In genomic region chr1:202159534-202160371, GRCh38 we compare ENCODE assay signal across 9 cellular contexts. TPM values are rescaled to one million over a fixed set of nuclear protein-coding genes. Genes with fewer than 3 reads are reported as not detected.
A peak's percentile ranks its signal among the peaks of the same experiment; 100 is the strongest.
DNase-seq lines count a peak whose midpoint lies in the region; ATAC-seq, FAIRE-seq and TF ChIP-seq lines count a peak whose summit lies in the region.
"Had no signal": no experiment of that assay in that cellular context is flagged by ENCODE, and none has a peak within 500 bp of the region (broad histone marks: within the 10 kb centered on the region; RNA-seq: fewer than 3 reads in every experiment).

No MANE protein-coding gene starts in this region.

- no peaks in the 10 kb centered on the region for H3K27me3 Mint-ChIP-seq in activated naive CD4-positive, alpha-beta T cell treated with anti-CD3 and anti-CD28 coated beads, Interleukin-2, amount 10 ng/mL, durations not matched to agents 7 days and 5 days

- no peaks in the 10 kb centered on the region for H3K79me2 ChIP-seq in OCI-LY1 (ENCODE audit: insufficient read depth, low read length)
- H3K79me2 ChIP-seq in SK-N-SH (ENCODE audit: insufficient read depth), result no peaks in the 10 kb centered on the region

- TF ChIP-seq RAD21 in SK-N-SH (IDR thresholded peaks at IDR 0.05; ENCODE audit: low read length), result no peak

- peak overlapping the region; percentile 99 for H3K27ac Mint-ChIP-seq in activated naive CD4-positive, alpha-beta T cell treated with anti-CD3 and anti-CD28 coated beads, Interleukin-2, amount 10 ng/mL, durations not matched to agents 7 days and 5 days

- POLR2A ChIA-PET in SK-N-SH (lab: Yijun Ruan, JAX), result interaction anchor here (0.6 kb wide), 1 partner anchor 167 kb away, joined by 3 read pairs; no protein-coding TSS in a partner anchor

- no peak for TF ChIP-seq CTCF in GM13976 (IDR thresholded peaks at IDR 0.05; ENCODE audit: borderline replicate concordance, control extremely low read depth, extremely low read depth, insufficient read depth, missing control alignments)
- no peak; the same call in 1 of the 2 replicates for TF ChIP-seq CTCF in OCI-LY1 (IDR thresholded peaks at IDR 0.05; ENCODE audit: low read length)
- no peak for TF ChIP-seq CTCF in SK-N-SH (IDR thresholded peaks at IDR 0.05)
- TF ChIP-seq CTCF in gastroesophageal sphincter (IDR thresholded peaks at IDR 0.05), result no peak

- H3K9me3 ChIP-seq in OCI-LY1 (ENCODE audit: low read length), result no peaks in the 10 kb centered on the region
- no peaks in the 10 kb centered on the region for H3K9me3 ChIP-seq in SK-N-SH
- no peaks in the 10 kb centered on the region for H3K9me3 ChIP-seq in gastroesophageal sphincter

- H3K4me3 Mint-ChIP-seq in activated naive CD4-positive, alpha-beta T cell treated with anti-CD3 and anti-CD28 coated beads, Interleukin-2, amount 10 ng/mL, durations not matched to agents 7 days and 5 days, result peak overlapping the region; percentile 93

- H3F3A ChIP-seq in OCI-LY1 (ENCODE audit: insufficient read depth, low read length), result no peaks in the 10 kb centered on the region
- H3F3A ChIP-seq in SK-N-SH (replicated peaks; ENCODE audit: insufficient read depth), result peaks cover 7% of the 10 kb centered on the region

- in situ Hi-C loops in GM13976 (cut with MboI; ENCODE audit: low sequenced_read_pairs, unreplicated experiment), result no loop called here

- H2AFZ ChIP-seq in OCI-LY1 (ENCODE audit: low read length), result no peak overlapping the region
- H2AFZ ChIP-seq in SK-N-SH (ENCODE audit: low read depth), result no peak overlapping the region

- H3K4me3 ChIP-seq in OCI-LY1 (ENCODE audit: low read depth, low read length, poor library complexity, severe bottlenecking), result peak overlapping the region; percentile 71
- no peak overlapping the region for H3K4me3 ChIP-seq in SK-N-SH (ENCODE audit: low read depth in 2 of 2, low read length in 1 of 2)
- peak overlapping the region in 1 of 2 donors; percentile 27 for H3K4me3 ChIP-seq in gastroesophageal sphincter

- DNase-seq in GM13976 (ENCODE audit: low spot score) (peak; percentile 79), SK-N-SH (no peak), urothelium cell line (ENCODE audit: low spot score) (no peak)
- DNase-seq in activated naive CD4-positive, alpha-beta T cell treated with anti-CD3 and anti-CD28 coated beads, Interleukin-2, amount 10 ng/mL, durations not matched to agents 7 days and 5 days, result peak; percentile 80
- peak; percentile 76 for DNase-seq in stimulated activated CD4-positive, alpha-beta T cell treated with anti-CD3 and anti-CD28 coated beads, Interleukin-1b, Interleukin-23, amount 100 ng/mL, for 48 hours

- H3K36me3 ChIP-seq in OCI-LY1 (ENCODE audit: insufficient read depth, low read length) (peaks cover 37% of the 10 kb centered on the region; the same call in 1 of the 2 replicates), SK-N-SH (replicated peaks in 1 of 2; ENCODE audit: control insufficient read depth in 1 of 2, insufficient read depth in 2 of 2, low read length in 1 of 2) (no peaks in the 10 kb centered on the region), gastroesophageal sphincter (no peaks in the 10 kb centered on the region)

- WGBS in SK-N-SH (ENCODE audit: low lambda C conversion rate), result 89% methylated on average over 10 of the region's 16 CpGs
- WGBS in gastroesophageal sphincter (ENCODE audit: low coverage in 1 of 2), 2 donors, result 84 to 86% methylated on average over 5 to 9 of the region's 16 CpGs

- TF ChIP-seq POLR2A in gastroesophageal sphincter (IDR thresholded peaks at IDR 0.05), result no peak

- H3K9me3 Mint-ChIP-seq in activated naive CD4-positive, alpha-beta T cell treated with anti-CD3 and anti-CD28 coated beads, Interleukin-2, amount 10 ng/mL, durations not matched to agents 7 days and 5 days, result no peaks in the 10 kb centered on the region

- CTCF ChIA-PET in activated naive CD4-positive, alpha-beta T cell treated with anti-CD3 and anti-CD28 coated beads, Interleukin-2, amount 10 ng/mL, durations not matched to agents 7 days and 5 days (lab: Charles Lee), result interaction anchor here (1.0 to 5.5 kb wide), 9 partner anchors 11 to 114 kb away, joined by 4 to 34 read pairs (median 6); partner anchors contain the start of gene LGR6
- CTCF ChIA-PET in SK-N-SH (lab: Yijun Ruan, JAX), result interaction anchor here (0.7 to 1.6 kb wide), 3 partner anchors 24 to 160 kb away, joined by 3 to 7 read pairs (median 3); no protein-coding TSS in a partner anchor

- H4K20me1 ChIP-seq in OCI-LY1 (ENCODE audit: insufficient read depth, low read length) (no peaks in the 10 kb centered on the region), SK-N-SH (ENCODE audit: insufficient read depth) (no peaks in the 10 kb centered on the region)

- FAIRE-seq in urothelium cell line (lab: Jason Lieb, UNC), result no peak

- no peaks in the 10 kb centered on the region for H3K9me2 ChIP-seq in OCI-LY1 (ENCODE audit: low read depth, low read length)
- H3K9me2 ChIP-seq in SK-N-SH, result no peaks in the 10 kb centered on the region

- peaks cover 46% of the 10 kb centered on the region for H3K36me3 Mint-ChIP-seq in activated naive CD4-positive, alpha-beta T cell treated with anti-CD3 and anti-CD28 coated beads, Interleukin-2, amount 10 ng/mL, durations not matched to agents 7 days and 5 days

- H3K9ac ChIP-seq in OCI-LY1 (ENCODE audit: low read length) (peak overlapping the region; percentile 93), SK-N-SH (no peak overlapping the region)

- ATAC-seq in HG02870 (IDR thresholded peaks at IDR 0.05; ENCODE audit: unreplicated experiment), result no peak
- ATAC-seq in gastroesophageal sphincter, result no peak

- H3K4me1 Mint-ChIP-seq in activated naive CD4-positive, alpha-beta T cell treated with anti-CD3 and anti-CD28 coated beads, Interleukin-2, amount 10 ng/mL, durations not matched to agents 7 days and 5 days, result peaks cover 84% of the 10 kb centered on the region

- TF ChIP-seq EP300 in SK-N-SH (IDR thresholded peaks at IDR 0.05; ENCODE audit: borderline replicate concordance in 1 of 2, low read depth in 1 of 2, low read length in 1 of 2), result no peak
- TF ChIP-seq EP300 in gastroesophageal sphincter (IDR thresholded peaks at IDR 0.05), result no peak

- peaks cover 70% of the 10 kb centered on the region for H3K4me1 ChIP-seq in OCI-LY1 (ENCODE audit: insufficient read depth, low read length, severe bottlenecking)
- H3K4me1 ChIP-seq in SK-N-SH (ENCODE audit: control insufficient read depth in 1 of 2, insufficient read depth in 2 of 2, low read depth in 1 of 2, low read length in 1 of 2), result peaks cover 7 to 45% of the 10 kb centered on the region in 2 experiments; a peak in 1 of 4 replicates
- H3K4me1 ChIP-seq in gastroesophageal sphincter, result no peaks in the 10 kb centered on the region

- H3K27me3 ChIP-seq in OCI-LY1 (ENCODE audit: insufficient read depth, low read length) (no peaks in the 10 kb centered on the region), SK-N-SH (ENCODE audit: insufficient read depth) (no peaks in the 10 kb centered on the region), gastroesophageal sphincter (no peaks in the 10 kb centered on the region)

- peak overlapping the region; percentile 93 for H3K4me2 ChIP-seq in OCI-LY1 (ENCODE audit: low read length)
- H3K4me2 ChIP-seq in SK-N-SH, result no peak overlapping the region

- H3K27ac ChIP-seq in OCI-LY1 (ENCODE audit: low read depth, low read length, poor library complexity, severe bottlenecking) (peak overlapping the region; percentile 95), SK-N-SH (ENCODE audit: low read depth in 2 of 2, low read length in 1 of 2) (no peak overlapping the region), gastroesophageal sphincter (peak overlapping the region in 1 of 4 donors; percentile 54)

TF ChIP-seq in SK-N-SH, 30 proteins besides CTCF, POLR2A, EP300 and RAD21:
- no peak for TF ChIP-seq YY1 (IDR thresholded peaks at IDR 0.05; ENCODE audit: low read depth)
- TF ChIP-seq NFIC (IDR thresholded peaks at IDR 0.05; ENCODE audit: borderline replicate concordance), result no peak
- no peak for TF ChIP-seq SIN3A (IDR thresholded peaks at IDR 0.05; ENCODE audit: borderline replicate concordance, low read depth, low read length)
- TF ChIP-seq ELF1 (IDR thresholded peaks at IDR 0.05), result no peak
- no peak for TF ChIP-seq CHD2 (IDR thresholded peaks at IDR 0.05; ENCODE audit: low read length, partially characterized antibody)
- no peak for TF ChIP-seq USF2 (IDR thresholded peaks at IDR 0.05; ENCODE audit: borderline replicate concordance, low read depth, low read length)
- TF ChIP-seq GATA2 (CRISPR knock-in tag; IDR thresholded peaks at IDR 0.05), result no peak
- no peak for TF ChIP-seq TCF12 (IDR thresholded peaks at IDR 0.05)

RNA-seq across cellular contexts. Expression of gene PTPN7, which starts 0.6 kb away (rescaled TPM):
- polyA plus RNA-seq in SK-N-SH (2012; rRNA removed), result not detected in 2 replicates
- 0.01 TPM in 1 of 2 replicates, not detected in the other for polyA plus RNA-seq in SK-N-SH (2012; cell fraction: cytosol; rRNA removed)
- not detected in 2 replicates for polyA plus RNA-seq in SK-N-SH (2012; cell fraction: nucleus; rRNA removed)
- 1 to 10 TPM in 3 of 4 donors, under 1 TPM in 1; 0.78 to 2.0 (median 1.7) TPM for total RNA-seq in gastroesophageal sphincter

RNA-seq across cellular contexts. Expression of gene ARL8A, which starts 15.2 kb away (rescaled TPM):
- polyA plus RNA-seq in SK-N-SH (2012; rRNA removed), result 62.0 and 66.9 TPM in 2 replicates
- polyA plus RNA-seq in SK-N-SH (2012; cell fraction: cytosol; rRNA removed), result 47.7 and 57.8 TPM in 2 replicates
- 77.1 and 78.7 TPM in 2 replicates for polyA plus RNA-seq in SK-N-SH (2012; cell fraction: nucleus; rRNA removed)
- total RNA-seq in gastroesophageal sphincter, result 10 to 100 TPM; 34.9 to 57.5 (median 43.6) TPM

RNA-seq across cellular contexts. Expression of gene LGR6, which starts 33.8 kb away (rescaled TPM):
- 0.03 TPM in 1 of 2 replicates, not detected in the other for polyA plus RNA-seq in SK-N-SH (2012; rRNA removed)
- 0.03 TPM in 1 of 2 replicates, not detected in the other for polyA plus RNA-seq in SK-N-SH (2012; cell fraction: cytosol; rRNA removed)
- polyA plus RNA-seq in SK-N-SH (2012; cell fraction: nucleus; rRNA removed), result 0.06 TPM in 1 of 2 replicates, not detected in the other
- 1 to 10 TPM in 1 of 4 donors, under 1 TPM in 3; 0.12 to 2.8 (median 0.48) TPM for total RNA-seq in gastroesophageal sphincter
- total RNA-seq: pulmonary artery endothelial cell had no signal

RNA-seq across cellular contexts. Expression of gene GPR37L1, which starts 37.0 kb away (rescaled TPM):
- not detected in 2 replicates for polyA plus RNA-seq in SK-N-SH (2012; rRNA removed)
- polyA plus RNA-seq in SK-N-SH (2012; cell fraction: cytosol; rRNA removed), result not detected in 2 replicates
- 0.02 TPM in 1 of 2 replicates, not detected in the other for polyA plus RNA-seq in SK-N-SH (2012; cell fraction: nucleus; rRNA removed)
- under 1 TPM; 0.16 to 0.39 (median 0.27) TPM for total RNA-seq in gastroesophageal sphincter
- total RNA-seq: pulmonary artery endothelial cell had no signal

Comparison
In these comparisons a context has a peak if more than half of its experiments do, and no peak if none do; other contexts are left out.
1. DNase-seq: peak in GM13976 (single experiment), activated naive CD4-positive, alpha-beta T cell treated with anti-CD3 and anti-CD28 coated beads, Interleukin-2, amount 10 ng/mL, durations not matched to agents 7 days and 5 days (single experiment) and stimulated activated CD4-positive, alpha-beta T cell treated with anti-CD3 and anti-CD28 coated beads, Interleukin-1b, Interleukin-23, amount 100 ng/mL, for 48 hours (single experiment); none in SK-N-SH (single experiment) and urothelium cell line (single experiment).